Comparison of ENCODE assay signal across 1 cellular context in genomic region chr20:64101731-64102621, GRCh38.
A peak's percentile ranks its signal among the peaks of the same experiment; 100 is the strongest.
TF ChIP-seq lines count a peak whose summit lies in the region.

No MANE protein-coding gene starts in this region.

TF ChIP-seq in HEK293, 187 proteins besides CTCF, POLR2A, EP300 and RAD21 (continued from another document and continues in another):
- TF ChIP-seq ZNF449 (tag by site-specific recombination; IDR thresholded peaks at IDR 0.05) (0 out of 2 replicates have a peak, but pooled peaks have one; percentile 22), ZSCAN23 (tag by site-specific recombination; IDR thresholded peaks at IDR 0.05) (no peak), ZBTB10 (tag by site-specific recombination; IDR thresholded peaks at IDR 0.05) (peak; percentile 71; the same call in 1 of the 2 replicates), ZNF558 (tag by site-specific recombination; IDR thresholded peaks at IDR 0.05) (no peak), ZNF521 (tag by site-specific recombination; IDR thresholded peaks at IDR 0.05) (no peak), ZIC2 (tag by site-specific recombination; IDR thresholded peaks at IDR 0.05) (0 out of 2 replicates have a peak, but pooled peaks have one; percentile 28), ZXDB (tag by site-specific recombination; IDR thresholded peaks at IDR 0.05) (0 out of 2 replicates have a peak, but pooled peaks have one; percentile 33), KLF10 (tag by site-specific recombination; IDR thresholded peaks at IDR 0.05) (no peak), KLF9 (tag by site-specific recombination; IDR thresholded peaks at IDR 0.05; ENCODE audit: low read depth) (peak; percentile 57), ZNF121 (tag by site-specific recombination; IDR thresholded peaks at IDR 0.05) (peak; percentile 46; the same call in 1 of the 2 replicates), ZSCAN18 (tag by site-specific recombination; IDR thresholded peaks at IDR 0.05) (no peak), SP3 (tag by site-specific recombination; IDR thresholded peaks at IDR 0.05) (peak; percentile 63; the same call in 1 of the 2 replicates), ZNF549 (tag by site-specific recombination; IDR thresholded peaks at IDR 0.05) (no peak), ZBTB7A (tag by site-specific recombination; IDR thresholded peaks at IDR 0.05; ENCODE audit: low read depth) (0 out of 2 replicates have a peak, but pooled peaks have one; percentile 16), ZNF423 (tag by site-specific recombination; IDR thresholded peaks at IDR 0.05) (peak; percentile 86), ZFP69B (tag by site-specific recombination; IDR thresholded peaks at IDR 0.05) (peak; percentile 93), SP7 (tag by site-specific recombination; IDR thresholded peaks at IDR 0.05) (peak; percentile 36; the same call in 1 of the 2 replicates), KLF16 (tag by site-specific recombination; IDR thresholded peaks at IDR 0.05) (peak; percentile 84), ZNF2 (tag by site-specific recombination; IDR thresholded peaks at IDR 0.05) (peak; percentile 78), PATZ1 (tag by site-specific recombination; IDR thresholded peaks at IDR 0.05) (peak; percentile 76), HOXD13 (CRISPR knock-in tag; IDR thresholded peaks at IDR 0.05; ENCODE audit: borderline replicate concordance) (no peak), PBX3 (CRISPR knock-in tag; IDR thresholded peaks at IDR 0.05) (no peak), ZBTB26 (tag by site-specific recombination; optimal IDR thresholded peaks at IDR 0.05) (peak; percentile 62), ZNF16 (tag by site-specific recombination; IDR thresholded peaks at IDR 0.05; ENCODE audit: low read depth) (no peak), REPIN1 (tag by site-specific recombination; IDR thresholded peaks at IDR 0.05; ENCODE audit: low read depth) (no peak), ZNF274 (IDR thresholded peaks at IDR 0.05; ENCODE audit: low read length) (no peak), ZNF274 (tag by site-specific recombination; IDR thresholded peaks at IDR 0.05; ENCODE audit: borderline replicate concordance) (no peak), GLI4 (tag by site-specific recombination; IDR thresholded peaks at IDR 0.05) (no peak), TCF7L2 (IDR thresholded peaks at IDR 0.05; ENCODE audit: borderline replicate concordance, low read depth, low read length) (no peak), ZNF311 (tag by site-specific recombination; IDR thresholded peaks at IDR 0.05; ENCODE audit: borderline replicate concordance) (no peak), ZNF133 (tag by site-specific recombination; IDR thresholded peaks at IDR 0.05) (no peak), ZNF692 (tag by site-specific recombination; IDR thresholded peaks at IDR 0.05) (peak; percentile 93), ZNF398 (tag by site-specific recombination; IDR thresholded peaks at IDR 0.05) (no peak), ZFP37 (tag by site-specific recombination; IDR thresholded peaks at IDR 0.05) (no peak), ZNF514 (tag by site-specific recombination; IDR thresholded peaks at IDR 0.05) (no peak), ZNF292 (tag by site-specific recombination; IDR thresholded peaks at IDR 0.05; ENCODE audit: borderline replicate concordance, low read depth) (no peak), ZNF529 (tag by site-specific recombination; IDR thresholded peaks at IDR 0.05; ENCODE audit: insufficient replicate concordance) (no peak), BCL11A (tag by site-specific recombination; IDR thresholded peaks at IDR 0.05; ENCODE audit: low read depth) (no peak), ZNF785 (tag by site-specific recombination; IDR thresholded peaks at IDR 0.05) (no peak), ZBTB8A (tag by site-specific recombination; IDR thresholded peaks at IDR 0.05) (peak; percentile 91), ZNF585B (tag by site-specific recombination; IDR thresholded peaks at IDR 0.05) (no peak), ZSCAN30 (tag by site-specific recombination; IDR thresholded peaks at IDR 0.05) (peak; percentile 78), ZNF146 (tag by site-specific recombination; IDR thresholded peaks at IDR 0.05) (no peak), ZNF335 (tag by site-specific recombination; conservative IDR thresholded peaks at IDR 0.05) (peak; percentile 81), GLIS1 (tag by site-specific recombination; IDR thresholded peaks at IDR 0.05) (peak; percentile 28; the same call in 1 of the 2 replicates), ZNF747 (tag by site-specific recombination; IDR thresholded peaks at IDR 0.05) (no peak)
